24 cellular contexts compared by ENCODE assay signal in the genomic region with DNA sequence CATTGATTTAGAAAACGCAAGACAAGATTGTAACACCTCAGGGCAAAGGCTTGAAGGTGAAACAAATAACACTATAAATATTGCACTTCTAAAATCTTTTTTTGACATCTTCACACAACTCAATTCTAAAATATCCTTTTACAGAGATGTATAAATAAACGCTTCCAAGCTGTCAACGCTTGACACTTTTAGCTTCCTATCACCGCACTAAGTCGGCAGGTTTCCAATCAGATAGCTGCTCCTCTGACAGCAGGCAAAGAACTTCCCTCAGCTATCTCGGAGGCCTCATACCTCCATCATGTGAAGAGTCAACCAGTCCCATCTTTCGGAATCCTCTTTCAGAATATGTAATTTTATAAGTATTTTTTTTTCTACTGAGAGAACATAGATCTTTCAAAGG.
"Had no signal": no experiment of that assay in that cellular context is flagged by ENCODE, and none has a peak within 500 bp of the region (broad histone marks: within the 10 kb centered on the region; RNA-seq: fewer than 3 reads in every experiment).

No MANE protein-coding gene starts in this region.

- H3K4me3 ChIP-seq: dorsolateral prefrontal cortex, heart left ventricle, lower lobe of right lung, pancreas, prostate gland, spleen, tibial artery, upper lobe of left lung, uterus had no signal

- H3K4me1 ChIP-seq: lower lobe of right lung, pancreas, prostate gland, spleen, tibial artery, upper lobe of left lung, uterus had no signal

- ATAC-seq: left lobe of liver; lower lobe of right lung; natural killer cell treated with Interleukin-12 subunit alpha and Interleukin-12 subunit beta and Interleukin-15 and Interleukin-18, amount 100 ng/mL, for 72 hours; pancreas; sciatic nerve; stimulated activated memory B cell treated with anti-CD40 and anti-IgM and Interleukin-4, amounts not matched to agents 10 μg/mL and 1 μg/mL and 100 μg/mL, for 72 hours had no signal

- H3K9me3 ChIP-seq: heart left ventricle, lower lobe of right lung, pancreas, prostate gland, spleen, tibial artery, upper lobe of left lung, uterus had no signal

- H3K27ac ChIP-seq: dorsolateral prefrontal cortex, heart left ventricle, lower lobe of right lung, pancreas, prostate gland, spleen, tibial artery, upper lobe of left lung, uterus had no signal

- H3K27me3 ChIP-seq: dorsolateral prefrontal cortex, heart left ventricle, pancreas, spleen, tibial artery, upper lobe of left lung, uterus had no signal

- DNase-seq: cortex of kidney; dorsolateral prefrontal cortex; effector CD8-positive, alpha-beta T cell; foreskin melanocyte; heart left ventricle; hippocampal formation; kidney glomerular epithelial cell; lower lobe of right lung; mesenchymal stem cell; midbrain; occipital lobe; pancreas; spleen; stimulated activated CD4-positive, alpha-beta T cell treated with anti-CD3 and anti-CD28 coated beads, Interleukin-15, amount 100 ng/mL, for 24 hours; stimulated activated CD4-positive, alpha-beta T cell treated with anti-CD3 and anti-CD28 coated beads, Interleukin-1b, Interleukin-23, amount 100 ng/mL, for 48 hours; stimulated activated CD4-positive, alpha-beta T cell treated with anti-CD3 and anti-CD28 coated beads, Interleukin-4, amount 100 ng/mL, for 24 hours; tibial artery; upper lobe of left lung; uterus had no signal

- H3K36me3 ChIP-seq: lower lobe of right lung, pancreas, prostate gland, spleen, upper lobe of left lung, uterus had no signal
